In the genomic region with DNA sequence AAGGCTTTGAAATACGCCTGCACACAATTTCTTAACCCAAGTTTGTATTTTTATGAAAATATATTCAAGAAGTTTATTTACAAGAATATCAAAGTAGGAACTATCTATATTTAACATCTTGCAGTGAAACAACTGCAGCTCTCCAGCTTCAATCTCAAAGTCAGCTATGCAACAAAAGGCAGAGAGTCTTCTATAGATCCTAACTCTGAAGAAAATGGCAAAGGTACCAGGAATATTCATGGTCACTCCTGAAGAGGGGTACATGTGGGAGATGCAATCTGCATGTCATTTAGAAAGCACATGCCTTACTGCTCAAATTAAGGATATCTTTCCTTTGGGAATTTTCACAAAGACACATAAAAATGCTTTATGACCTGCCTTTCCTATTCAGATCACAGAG, we compare ENCODE assay signal across 1 cellular context.
TF ChIP-seq lines count a peak whose summit lies in the region.

No MANE protein-coding gene starts in this region.

TF ChIP-seq in SK-N-SH treated with all-trans-retinoic acid at 6 μM for 48 hours, 23 proteins besides CTCF, POLR2A, EP300 and RAD21 (continued from another document):
- TF ChIP-seq SNAI2 (CRISPR knock-in tag; IDR thresholded peaks at IDR 0.05) (no peak), RARB (CRISPR knock-in tag; IDR thresholded peaks at IDR 0.05) (no peak), ESRRG (CRISPR knock-in tag; IDR thresholded peaks at IDR 0.05) (no peak), PPARA (CRISPR knock-in tag; IDR thresholded peaks at IDR 0.05; ENCODE audit: borderline replicate concordance) (no peak), ARNTL (CRISPR knock-in tag; IDR thresholded peaks at IDR 0.05; ENCODE audit: borderline replicate concordance, low read depth) (no peak), GLIS3 (CRISPR knock-in tag; IDR thresholded peaks at IDR 0.05) (no peak), OSR1 (CRISPR knock-in tag; IDR thresholded peaks at IDR 0.05) (no peak), CSDC2 (CRISPR knock-in tag; IDR thresholded peaks at IDR 0.05) (no peak)
- TF ChIP-seq, protein P1, sequence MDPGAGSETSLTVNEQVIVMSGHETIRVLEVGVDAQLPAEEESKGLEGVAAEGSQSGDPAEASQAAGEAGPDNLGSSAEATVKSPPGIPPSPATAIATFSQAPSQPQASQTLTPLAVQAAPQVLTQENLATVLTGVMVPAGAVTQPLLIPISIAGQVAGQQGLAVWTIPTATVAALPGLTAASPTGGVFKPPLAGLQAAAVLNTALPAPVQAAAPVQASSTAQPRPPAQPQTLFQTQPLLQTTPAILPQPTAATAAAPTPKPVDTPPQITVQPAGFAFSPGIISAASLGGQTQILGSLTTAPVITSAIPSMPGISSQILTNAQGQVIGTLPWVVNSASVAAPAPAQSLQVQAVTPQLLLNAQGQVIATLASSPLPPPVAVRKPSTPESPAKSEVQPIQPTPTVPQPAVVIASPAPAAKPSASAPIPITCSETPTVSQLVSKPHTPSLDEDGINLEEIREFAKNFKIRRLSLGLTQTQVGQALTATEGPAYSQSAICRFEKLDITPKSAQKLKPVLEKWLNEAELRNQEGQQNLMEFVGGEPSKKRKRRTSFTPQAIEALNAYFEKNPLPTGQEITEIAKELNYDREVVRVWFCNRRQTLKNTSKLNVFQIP (CRISPR knock-in tag; IDR thresholded peaks at IDR 0.05; ENCODE audit: borderline replicate concordance, low read depth): no peak
TF ChIP-seq in SK-N-SH treated with all-trans-retinoic acid at 6 μM for 48 hours: peak in this region for 0.
